Comparison of ENCODE assay signal across 9 cellular contexts in the genomic region with DNA sequence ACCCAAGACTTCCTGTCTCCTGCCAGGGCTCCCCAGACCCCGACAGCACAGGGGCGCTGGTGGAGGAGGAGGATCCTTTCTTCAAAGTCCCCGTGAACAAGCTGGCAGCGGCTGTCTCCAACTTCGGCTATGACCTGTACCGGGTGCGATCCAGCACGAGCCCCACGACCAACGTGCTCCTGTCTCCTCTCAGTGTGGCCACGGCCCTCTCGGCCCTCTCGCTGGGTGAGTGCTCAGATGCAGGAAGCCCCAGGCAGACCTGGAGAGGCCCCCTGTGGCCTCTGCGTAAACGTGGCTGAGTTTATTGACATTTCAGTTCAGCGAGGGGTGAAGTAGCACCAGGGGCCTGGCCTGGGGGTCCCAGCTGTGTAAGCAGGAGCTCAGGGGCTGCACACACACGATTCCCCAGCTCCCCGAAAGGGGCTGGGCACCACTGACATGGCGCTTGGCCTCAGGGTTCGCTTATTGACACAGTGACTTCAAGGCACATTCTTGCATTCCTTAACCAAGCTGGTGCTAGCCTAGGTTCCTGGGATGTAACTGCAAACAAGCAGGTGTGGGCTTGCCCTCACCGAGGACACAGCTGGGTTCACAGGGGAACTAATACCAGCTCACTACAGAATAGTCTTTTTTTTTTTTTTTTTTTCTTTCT. TPM values are rescaled to one million over a fixed set of nuclear protein-coding genes. Genes with fewer than 3 reads are reported as not detected.
A peak's percentile ranks its signal among the peaks of the same experiment; 100 is the strongest.
DNase-seq lines count a peak whose midpoint lies in the region; ATAC-seq, FAIRE-seq and TF ChIP-seq lines count a peak whose summit lies in the region.
"Had no signal": no experiment of that assay in that cellular context is flagged by ENCODE, and none has a peak within 500 bp of the region (broad histone marks: within the 10 kb centered on the region; RNA-seq: fewer than 3 reads in every experiment).

No MANE protein-coding gene starts in this region.

- H3K36me3 Mint-ChIP-seq in CD4-positive, alpha-beta memory T cell, result no peaks in the 10 kb centered on the region
- H3K36me3 Mint-ChIP-seq in astrocyte (ENCODE audit: low read depth, unreplicated experiment) (peaks cover 11% of the 10 kb centered on the region), mesothelial cell of epicardium (peaks cover 5% of the 10 kb centered on the region), Calu3 (ENCODE audit: insufficient read depth, unreplicated experiment) (peaks cover 15% of the 10 kb centered on the region)

- H3K4me1 ChIP-seq in CD4-positive, alpha-beta memory T cell (ENCODE audit: insufficient read depth, low read length), result peaks cover 8% of the 10 kb centered on the region
- no peaks in the 10 kb centered on the region for H3K4me1 ChIP-seq in astrocyte (ENCODE audit: insufficient read depth, low read length)

- no peak overlapping the region for H3K9ac ChIP-seq in astrocyte (ENCODE audit: low read length)

- H3K4me3 Mint-ChIP-seq in CD4-positive, alpha-beta memory T cell, result peak overlapping the region in 2 of 8 donors; percentile 34 to 36
- H3K4me3 Mint-ChIP-seq in astrocyte (ENCODE audit: unreplicated experiment), result no peak overlapping the region
- H3K4me3 Mint-ChIP-seq in mesothelial cell of epicardium, result peak overlapping the region; percentile 13
- H3K4me3 Mint-ChIP-seq in Calu3 (ENCODE audit: low read depth, unreplicated experiment), result no peak overlapping the region

- ATAC-seq in left colon (no peak), HG03095 (IDR thresholded peaks at IDR 0.05; ENCODE audit: unreplicated experiment) (no peak)

- POLR2A ChIA-PET in CD4-positive, alpha-beta memory T cell (lab: Charles Lee; ENCODE audit: partially characterized antibody), result interaction anchor here (0.9 to 1.8 kb wide), 4 partner anchors 15 to 53 kb away, joined by 3 to 7 read pairs (median 4); a partner anchor contains a TSS

- BruUV-seq in Calu3 (replicated peaks; lab: Mats Ljungman, UMichigan), result no TSS peak

- H3K4me3 ChIP-seq in CD4-positive, alpha-beta memory T cell (ENCODE audit: low read length in 2 of 2), result no peak overlapping the region
- no peak overlapping the region for H3K4me3 ChIP-seq in NB4 (ENCODE audit: low read depth, low read length)
- no peak overlapping the region for H3K4me3 ChIP-seq in astrocyte (ENCODE audit: insufficient read depth, low read depth, low read length)

- no peak overlapping the region for H3K4me2 ChIP-seq in astrocyte (ENCODE audit: low read length)

- H3K27me3 ChIP-seq in CD4-positive, alpha-beta memory T cell (ENCODE audit: insufficient read depth, low read length), result no peaks in the 10 kb centered on the region
- H3K27me3 ChIP-seq in astrocyte (ENCODE audit: insufficient read depth, low read length), result no peaks in the 10 kb centered on the region

- H2AFZ ChIP-seq in astrocyte (ENCODE audit: low read depth, low read length), result peak overlapping the region; percentile 38

- peaks cover 7 to 27% (median 12%) of the 10 kb centered on the region in 4 donors for H3K4me1 Mint-ChIP-seq in CD4-positive, alpha-beta memory T cell
- H3K4me1 Mint-ChIP-seq in astrocyte (ENCODE audit: low read depth, unreplicated experiment) (no peaks in the 10 kb centered on the region), mesothelial cell of epicardium (peaks cover 15% of the 10 kb centered on the region), Calu3 (ENCODE audit: low read depth, unreplicated experiment) (no peaks in the 10 kb centered on the region)

- no peaks in the 10 kb centered on the region for H4K20me1 ChIP-seq in astrocyte (ENCODE audit: insufficient read depth, low read length)

- peaks cover 0 to 2% (median 0%) of the 10 kb centered on the region in 8 donors for H3K9me3 Mint-ChIP-seq in CD4-positive, alpha-beta memory T cell
- H3K9me3 Mint-ChIP-seq in astrocyte (ENCODE audit: unreplicated experiment) (no peaks in the 10 kb centered on the region), mesothelial cell of epicardium (no peaks in the 10 kb centered on the region), Calu3 (ENCODE audit: low read depth, unreplicated experiment) (no peaks in the 10 kb centered on the region)

- DNase-seq in CD4-positive, alpha-beta memory T cell, result no peak
- DNase-seq in NB4 (ENCODE audit: low read depth) (peak; percentile 12), astrocyte (ENCODE audit: low read depth) (no peak), mesothelial cell of epicardium (ENCODE audit: low spot score in 2 of 2, unreplicated experiment in 2 of 2) (no peak), middle frontal gyrus (ENCODE audit: extremely low spot score, low spot score) (no peak), Calu3 (no peak), left colon (no peak)
- DNase-seq: EL had no signal

- no peaks in the 10 kb centered on the region for H3K27me3 Mint-ChIP-seq in CD4-positive, alpha-beta memory T cell
- H3K27me3 Mint-ChIP-seq in astrocyte (ENCODE audit: low read depth, unreplicated experiment) (no peaks in the 10 kb centered on the region), mesothelial cell of epicardium (ENCODE audit: low read depth) (no peaks in the 10 kb centered on the region), Calu3 (ENCODE audit: unreplicated experiment) (no peaks in the 10 kb centered on the region)

- H3K27ac Mint-ChIP-seq in CD4-positive, alpha-beta memory T cell, result peak overlapping the region in 4 of 7 donors; percentile 35 to 87 (median 56)
- H3K27ac Mint-ChIP-seq in astrocyte (ENCODE audit: unreplicated experiment) (no peak overlapping the region), mesothelial cell of epicardium (peak overlapping the region; percentile 88), Calu3 (ENCODE audit: unreplicated experiment) (no peak overlapping the region)

- H3K79me2 ChIP-seq in astrocyte (ENCODE audit: insufficient read depth, low read length), result no peaks in the 10 kb centered on the region

- no peak for FAIRE-seq in astrocyte (lab: Jason Lieb, UNC)

- CTCF ChIA-PET in CD4-positive, alpha-beta memory T cell (lab: Charles Lee; ENCODE audit: partially characterized antibody), result interaction anchor here (1.2 to 2.2 kb wide), 3 partner anchors 14 to 53 kb away, joined by 4 to 9 read pairs (median 7); no protein-coding TSS in a partner anchor
- CTCF ChIA-PET in Calu3 (lab: Charles Lee), result interaction anchor here (0.6 to 1.2 kb wide), 2 partner anchors 10 to 315 kb away, joined by 3 to 5 read pairs; no protein-coding TSS in a partner anchor

- no peaks in the 10 kb centered on the region for H3K36me3 ChIP-seq in CD4-positive, alpha-beta memory T cell (ENCODE audit: insufficient read depth, low read length)
- H3K36me3 ChIP-seq in astrocyte (ENCODE audit: insufficient read depth, low read length), result no peaks in the 10 kb centered on the region

- no peak overlapping the region for H3K27ac ChIP-seq in CD4-positive, alpha-beta memory T cell (ENCODE audit: low read depth, low read length)
- H3K27ac ChIP-seq in astrocyte (ENCODE audit: low read depth, low read length), result no peak overlapping the region

- no peaks in the 10 kb centered on the region for H3K9me3 ChIP-seq in CD4-positive, alpha-beta memory T cell (ENCODE audit: control insufficient read depth in 1 of 2, low read length in 2 of 2)
- no peaks in the 10 kb centered on the region for H3K9me3 ChIP-seq in astrocyte (ENCODE audit: insufficient read depth, low read depth, low read length)

- intact Hi-C loops in CD4-positive, alpha-beta memory T cell (cut with micrococcal nuclease), result no loop called here
- intact Hi-C loops in Calu3 (cut with micrococcal nuclease; ENCODE audit: unreplicated experiment) (no loop called here), left colon (cut with DNase I, micrococcal nuclease) (no loop called here)

- no peak for TF ChIP-seq CTCF in NB4 (IDR thresholded peaks at IDR 0.05; ENCODE audit: low read depth, low read length)
- TF ChIP-seq CTCF in astrocyte (IDR thresholded peaks at IDR 0.05; ENCODE audit: insufficient read depth, low read depth, low read length), result no peak
- TF ChIP-seq CTCF in mesothelial cell of epicardium (IDR thresholded peaks at IDR 0.05; ENCODE audit: unreplicated experiment), result no peak
- TF ChIP-seq CTCF in Calu3 (IDR thresholded peaks at IDR 0.05; ENCODE audit: unreplicated experiment), result no peak

- TF ChIP-seq POLR2A in NB4 (IDR thresholded peaks at IDR 0.05; ENCODE audit: extremely low read depth, insufficient read length), result no peak

RNA-seq across cellular contexts. Expression of a gene that starts 8.1 kb away (rescaled TPM):
- under 1 TPM in 1 of 2 experiments, not detected in 1; 0.47 TPM for total RNA-seq in CD4-positive, alpha-beta memory T cell
- polyA plus RNA-seq in CD4-positive, alpha-beta memory T cell, result under 1 TPM in 1 of 2 donors, not detected in 1; 0.69 TPM
- total RNA-seq in astrocyte, result 26.6 and 43.8 TPM in 2 replicates
- 69.6 to 72.5 TPM (median 71.4 TPM) in 3 replicates for total RNA-seq in mesothelial cell of epicardium
- not detected in 2 replicates for total RNA-seq in Calu3 (2022)
- total RNA-seq in left colon, result 10 to 100 TPM; 33.3 to 60.6 TPM

RNA-seq across cellular contexts. Expression of a gene that starts 27.3 kb away (rescaled TPM):
- 1 to 10 TPM in 1 of 2 experiments, under 1 TPM in 1; 0.19 to 1.3 TPM for total RNA-seq in CD4-positive, alpha-beta memory T cell
- polyA plus RNA-seq in CD4-positive, alpha-beta memory T cell, result under 1 TPM in 1 of 2 donors, not detected in 1; 0.14 TPM
- total RNA-seq in astrocyte, result 0.11 and 0.29 TPM in 2 replicates
- total RNA-seq in mesothelial cell of epicardium, result 0.32 to 0.63 TPM (median 0.44 TPM) in 3 replicates
- 0.54 and 0.76 TPM in 2 replicates for total RNA-seq in Calu3 (2022)
- 1 to 10 TPM; 1.4 to 2.7 TPM for total RNA-seq in left colon

RNA-seq across cellular contexts. Expression of a gene that starts 45.4 kb away (rescaled TPM):
- total RNA-seq in CD4-positive, alpha-beta memory T cell, result 10 to 100 TPM; 36.3 to 40.3 TPM
- polyA plus RNA-seq in CD4-positive, alpha-beta memory T cell, result 10 to 100 TPM in 1 of 2 donors, 1 to 10 TPM in 1; 4.4 to 23.4 TPM
- 12.3 and 13.9 TPM in 2 replicates for total RNA-seq in astrocyte
- 20.3 to 22.9 TPM (median 20.6 TPM) in 3 replicates for total RNA-seq in mesothelial cell of epicardium
- 11.2 and 11.8 TPM in 2 replicates for total RNA-seq in Calu3 (2022)
- 10 to 100 TPM; 16.1 to 23.4 TPM for total RNA-seq in left colon

RNA-seq across cellular contexts. Expression of a gene that starts 59.8 kb away (rescaled TPM):
- 10 to 100 TPM; 31.2 to 31.5 TPM for total RNA-seq in CD4-positive, alpha-beta memory T cell
- 10 to 100 TPM in 1 of 2 donors, 1 to 10 TPM in 1; 3.1 to 20.3 TPM for polyA plus RNA-seq in CD4-positive, alpha-beta memory T cell
- 8.6 and 10.7 TPM in 2 replicates for total RNA-seq in astrocyte
- 21.9 to 24.9 TPM (median 24.5 TPM) in 3 replicates for total RNA-seq in mesothelial cell of epicardium
- total RNA-seq in Calu3 (2022), result 18.6 and 20.7 TPM in 2 replicates
- 10 to 100 TPM in 1 of 2 donors, 1 to 10 TPM in 1; 10.0 to 13.6 TPM for total RNA-seq in left colon

RNA-seq across cellular contexts. Expression of a gene that starts 59.8 kb away (rescaled TPM):
- total RNA-seq in CD4-positive, alpha-beta memory T cell, result under 1 TPM; 0.75 to 0.81 TPM
- polyA plus RNA-seq in CD4-positive, alpha-beta memory T cell, result under 1 TPM in 1 of 2 donors, not detected in 1; 0.24 TPM
- total RNA-seq in astrocyte, result 5.9 and 6.0 TPM in 2 replicates
- total RNA-seq in mesothelial cell of epicardium, result 8.6 to 9.2 TPM (median 8.7 TPM) in 3 replicates
- total RNA-seq in Calu3 (2022), result 5.9 and 6.7 TPM in 2 replicates
- 10 to 100 TPM; 33.1 to 50.7 TPM for total RNA-seq in left colon

Comparison
In these comparisons a context has a peak if more than half of its experiments do, and no peak if none do; other contexts are left out.
1. H3K27ac Mint-ChIP-seq: peak in CD4-positive, alpha-beta memory T cell (4 of 7) and mesothelial cell of epicardium (single experiment); none in astrocyte (single experiment) and Calu3 (single experiment).
2. RNA of a gene that starts 8.1 kb away (total RNA-seq): 69.6 to 72.5 TPM in mesothelial cell of epicardium, 33.3 to 60.6 TPM in left colon and 26.6 to 43.8 TPM in astrocyte; 0.47 TPM in CD4-positive, alpha-beta memory T cell and not detected in Calu3; every median in the first group is over 10 times any median in the second.